In the genomic region with DNA sequence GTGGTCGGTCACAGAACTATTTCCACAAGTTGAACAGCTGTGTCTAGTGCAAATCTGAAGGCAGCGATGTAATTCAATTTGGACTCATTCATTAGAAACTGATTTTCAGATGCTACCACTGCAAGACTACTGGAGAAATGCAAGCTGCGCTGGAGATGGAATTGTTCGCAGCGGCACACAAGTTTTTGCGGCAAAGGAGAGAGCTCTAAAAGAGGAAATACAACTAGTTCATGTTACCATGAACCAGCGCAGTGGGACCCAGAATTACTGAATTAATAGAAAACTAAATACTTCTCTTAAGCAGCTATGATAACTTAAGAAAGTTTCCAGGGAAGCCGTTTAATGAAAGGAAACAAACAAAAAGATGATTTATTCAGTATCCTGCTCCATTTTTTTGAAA, we compare ENCODE assay signal across 8 cellular contexts. TPM values are rescaled to one million over a fixed set of nuclear protein-coding genes. Genes with fewer than 3 reads are reported as not detected.
DNase-seq lines count a peak whose midpoint lies in the region; ATAC-seq and TF ChIP-seq lines count a peak whose summit lies in the region.

No MANE protein-coding gene starts in this region.

- peaks cover 57% of the 10 kb centered on the region for H3K4me1 Mint-ChIP-seq in activated naive CD8-positive, alpha-beta T cell treated with anti-CD3 and anti-CD28 coated beads, Interleukin-2, amount 50 U/mL, for 24 hours

- no peak for DNase-seq in right atrium auricular region (ENCODE audit: low spot score)
- no peak for DNase-seq in left ventricle myocardium superior
- DNase-seq in activated naive CD8-positive, alpha-beta T cell treated with anti-CD3 and anti-CD28 coated beads, Interleukin-2, amount 50 U/mL, for 24 hours, result no peak
- no peak for DNase-seq in lower lobe of right lung
- DNase-seq in aorta, result no peak
- DNase-seq in NCI-H2029 (lab: John Stamatoyannopoulos, UW), result no peak
- no peak for DNase-seq in GDM1 (lab: John Stamatoyannopoulos, UW)
- DNase-seq in HEK293T (ENCODE audit: extremely low spot score), result no peak

- 2 to 3% methylated on average over 8 of the region's 8 CpGs for WGBS in aorta, 2 donors

- H3K4me3 Mint-ChIP-seq in activated naive CD8-positive, alpha-beta T cell treated with anti-CD3 and anti-CD28 coated beads, Interleukin-2, amount 50 U/mL, for 24 hours, result peak overlapping the region; percentile 92

- ATAC-seq in left ventricle myocardium superior (no peak), lower lobe of right lung (no peak), aorta (ENCODE audit: low FRiP score) (no peak)
- ATAC-seq in activated naive CD8-positive, alpha-beta T cell treated with anti-CD3 and anti-CD28 coated beads, Interleukin-2, amount 50 U/mL, for 24 hours, result no peak

- peaks cover 16% of the 10 kb centered on the region for H3K36me3 Mint-ChIP-seq in activated naive CD8-positive, alpha-beta T cell treated with anti-CD3 and anti-CD28 coated beads, Interleukin-2, amount 50 U/mL, for 24 hours (ENCODE audit: low read depth)

- intact Hi-C loops in left ventricle myocardium superior (cut with micrococcal nuclease) (loop anchor here (10.0 kb wide), 2 partner anchors 104 to 184 kb away; no protein-coding TSS in a partner anchor), lower lobe of right lung (cut with DNase I) (no loop called here), aorta (cut with DNase I) (loop anchor here (5.0 to 10.0 kb wide), 3 partner anchors 86 to 344 kb away; no protein-coding TSS in a partner anchor)

- H3K27ac Mint-ChIP-seq in activated naive CD8-positive, alpha-beta T cell treated with anti-CD3 and anti-CD28 coated beads, Interleukin-2, amount 50 U/mL, for 24 hours, result peak overlapping the region; percentile 86

- TF ChIP-seq CTCF in right atrium auricular region (IDR thresholded peaks at IDR 0.05), result no peak
- TF ChIP-seq CTCF in lower lobe of right lung (IDR thresholded peaks at IDR 0.05), result no peak

- peak overlapping the region in 1 of 2 donors; percentile 12 for H3K27ac ChIP-seq in right atrium auricular region
- H3K27ac ChIP-seq in lower lobe of right lung, result no peak overlapping the region
- H3K27ac ChIP-seq in aorta (ENCODE audit: low read depth in 1 of 2, low read length in 2 of 2), result no peak overlapping the region

- H3K4me1 ChIP-seq in right atrium auricular region (peaks cover 0 to 61% of the 10 kb centered on the region in 2 donors), lower lobe of right lung (peaks cover 58% of the 10 kb centered on the region), aorta (ENCODE audit: control insufficient read depth in 1 of 2, insufficient read depth in 2 of 2, low read length in 2 of 2) (peaks cover 0 to 2% of the 10 kb centered on the region in 2 donors)

- POLR2A ChIA-PET in HEK293T (lab: Yijun Ruan, JAX), result interaction anchor here (0.6 kb wide), 1 partner anchor 61 kb away, joined by 4 read pairs; no protein-coding TSS in a partner anchor

- CTCF ChIA-PET in HEK293T (lab: Yijun Ruan, JAX), result interaction anchor here (1.6 kb wide), 1 partner anchor 10 kb away, joined by 4 read pairs; no protein-coding TSS in a partner anchor

- H3K4me3 ChIP-seq in right atrium auricular region (peak overlapping the region; percentile 67 to 68), lower lobe of right lung (peak overlapping the region; percentile 91), aorta (ENCODE audit: low read length in 2 of 2) (peak overlapping the region; percentile 99)

- H3K27me3 ChIP-seq in right atrium auricular region, result no peaks in the 10 kb centered on the region
- no peaks in the 10 kb centered on the region for H3K27me3 ChIP-seq in lower lobe of right lung (ENCODE audit: low read depth)
- no peaks in the 10 kb centered on the region for H3K27me3 ChIP-seq in aorta (ENCODE audit: control insufficient read depth in 1 of 2, insufficient read depth in 2 of 2, low read length in 1 of 2)

- no peaks in the 10 kb centered on the region for H3K36me3 ChIP-seq in right atrium auricular region
- no peaks in the 10 kb centered on the region for H3K36me3 ChIP-seq in lower lobe of right lung
- H3K36me3 ChIP-seq in aorta (ENCODE audit: control insufficient read depth in 1 of 2, insufficient read depth in 2 of 2, low read length in 1 of 2), result no peaks in the 10 kb centered on the region

- H3K9me3 ChIP-seq in right atrium auricular region (no peaks in the 10 kb centered on the region), lower lobe of right lung (no peaks in the 10 kb centered on the region), aorta (ENCODE audit: control insufficient read depth, low read length) (no peaks in the 10 kb centered on the region)

- H3K27me3 Mint-ChIP-seq in activated naive CD8-positive, alpha-beta T cell treated with anti-CD3 and anti-CD28 coated beads, Interleukin-2, amount 50 U/mL, for 24 hours, result no peaks in the 10 kb centered on the region

- no peaks in the 10 kb centered on the region for H3K9me3 Mint-ChIP-seq in activated naive CD8-positive, alpha-beta T cell treated with anti-CD3 and anti-CD28 coated beads, Interleukin-2, amount 50 U/mL, for 24 hours

TF ChIP-seq in HEK293T, 16 proteins besides CTCF, POLR2A, EP300 and RAD21:
- TF ChIP-seq BHLHE40 (IDR thresholded peaks at IDR 0.05; ENCODE audit: borderline replicate concordance) (no peak), SP1 (IDR thresholded peaks at IDR 0.05) (no peak), LEF1 (IDR thresholded peaks at IDR 0.05; ENCODE audit: borderline replicate concordance) (no peak), TARDBP (IDR thresholded peaks at IDR 0.05) (no peak), ELF4 (IDR thresholded peaks at IDR 0.05) (no peak), FOXA1 (IDR thresholded peaks at IDR 0.05) (no peak), NFRKB (IDR thresholded peaks at IDR 0.05) (no peak), CTBP1 (IDR thresholded peaks at IDR 0.05; ENCODE audit: borderline replicate concordance) (no peak), ZNF384 (IDR thresholded peaks at IDR 0.05) (no peak), FOXM1 (IDR thresholded peaks at IDR 0.05; ENCODE audit: borderline replicate concordance) (no peak), HDGF (IDR thresholded peaks at IDR 0.05; ENCODE audit: borderline replicate concordance) (no peak), ARNT (IDR thresholded peaks at IDR 0.05) (no peak)
- TF ChIP-seq, protein P1, sequence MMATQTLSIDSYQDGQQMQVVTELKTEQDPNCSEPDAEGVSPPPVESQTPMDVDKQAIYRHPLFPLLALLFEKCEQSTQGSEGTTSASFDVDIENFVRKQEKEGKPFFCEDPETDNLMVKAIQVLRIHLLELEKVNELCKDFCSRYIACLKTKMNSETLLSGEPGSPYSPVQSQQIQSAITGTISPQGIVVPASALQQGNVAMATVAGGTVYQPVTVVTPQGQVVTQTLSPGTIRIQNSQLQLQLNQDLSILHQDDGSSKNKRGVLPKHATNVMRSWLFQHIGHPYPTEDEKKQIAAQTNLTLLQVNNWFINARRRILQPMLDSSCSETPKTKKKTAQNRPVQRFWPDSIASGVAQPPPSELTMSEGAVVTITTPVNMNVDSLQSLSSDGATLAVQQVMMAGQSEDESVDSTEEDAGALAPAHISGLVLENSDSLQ (IDR thresholded peaks at IDR 0.05), result no peak

RNA-seq across cellular contexts. Expression of a gene that starts 1.9 kb away (rescaled TPM):
- total RNA-seq in right atrium auricular region, result 10 to 100 TPM; 38.3 to 54.3 TPM
- total RNA-seq in left ventricle myocardium superior, result 40.6 TPM
- 78.3 TPM for total RNA-seq in lower lobe of right lung
- 100 to 1,000 TPM in 1 of 2 donors, 10 to 100 TPM in 1; 80.4 to 103 TPM for total RNA-seq in aorta
- 10 to 100 TPM in 1 of 2 donors, 1 to 10 TPM in 1; 5.4 to 41.6 TPM for polyA plus RNA-seq in aorta
